Comparison of ENCODE assay signal across 8 cellular contexts in the genomic region with DNA sequence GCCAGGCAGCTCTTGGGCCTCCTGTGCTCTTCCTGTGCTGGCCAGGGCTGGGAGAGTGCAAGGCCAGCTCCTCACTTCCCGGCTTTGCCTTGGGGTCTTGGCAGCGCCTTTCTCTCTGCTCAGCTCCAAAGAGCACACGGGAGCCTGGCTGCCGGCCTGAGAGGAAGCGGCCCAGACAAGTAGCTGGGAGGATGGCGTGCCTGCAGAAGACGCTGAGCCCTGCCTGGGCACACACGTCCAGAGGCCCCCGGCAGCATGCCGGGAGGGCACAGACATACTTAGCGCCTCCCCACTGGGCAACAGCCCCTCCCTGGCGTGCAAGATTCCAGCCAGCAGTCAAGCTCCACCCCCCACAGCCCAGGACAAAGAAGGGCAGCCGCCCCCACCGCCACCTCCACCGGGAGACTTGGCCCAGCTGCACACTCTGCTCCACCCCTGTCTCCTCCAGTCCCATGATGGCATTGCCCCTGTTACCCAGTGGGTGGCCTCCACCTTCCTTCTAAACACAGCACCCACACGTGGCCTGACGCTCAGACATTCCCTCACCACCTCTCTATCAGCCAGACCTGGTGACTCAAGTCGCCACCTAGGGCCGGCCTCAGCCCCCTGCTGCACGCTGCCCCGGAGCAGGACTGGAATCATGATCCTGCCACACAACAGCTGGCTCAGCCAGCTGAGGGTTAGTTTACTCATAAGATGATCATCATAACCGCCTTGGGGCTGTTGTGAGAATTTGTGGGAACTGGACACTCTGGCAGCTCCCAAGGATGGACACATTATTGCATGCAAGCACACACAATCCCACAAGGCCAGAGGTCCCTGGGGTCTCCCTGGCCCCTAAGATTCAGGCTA. TPM values are rescaled to one million over a fixed set of nuclear protein-coding genes. Genes with fewer than 3 reads are reported as not detected.
DNase-seq lines count a peak whose midpoint lies in the region; ATAC-seq and TF ChIP-seq lines count a peak whose summit lies in the region.

No MANE protein-coding gene starts in this region.

- WGBS in smooth muscle cell (ENCODE audit: low lambda C conversion rate), result 3% methylated on average over 15 of the region's 22 CpGs

- H2AFZ ChIP-seq in ACC112 (ENCODE audit: low read length, unreplicated experiment) (no peak overlapping the region), smooth muscle cell (ENCODE audit: low read depth) (no peak overlapping the region)

- TF ChIP-seq CTCF in LNCaP clone FGC (IDR thresholded peaks at IDR 0.05; ENCODE audit: control insufficient read depth, extremely low read depth, insufficient read depth) (peak; percentile 24; the same call in 1 of the 2 replicates), breast epithelium (IDR thresholded peaks at IDR 0.05) (peak in 2 of 3 donors; percentile 19 to 48), smooth muscle cell (IDR thresholded peaks at IDR 0.05; ENCODE audit: borderline replicate concordance, insufficient read depth, poor library complexity, severe bottlenecking) (peak; percentile 28)

- H3K4me2 ChIP-seq in smooth muscle cell, result peak overlapping the region; percentile 72

- peaks cover 40% of the 10 kb centered on the region for H3F3A ChIP-seq in smooth muscle cell (ENCODE audit: low read depth)

- H3K4me3 ChIP-seq in ACC112 (ENCODE audit: low read depth, low read length) (no peak overlapping the region), LNCaP clone FGC (ENCODE audit: low read depth, low read length) (no peak overlapping the region), breast epithelium (peak overlapping the region in 2 of 3 donors; percentile 30 to 54), smooth muscle cell (no peak overlapping the region)

- ATAC-seq in GM18502 (IDR thresholded peaks at IDR 0.05; ENCODE audit: poor library complexity, unreplicated experiment), result peak; percentile 82
- no peak for ATAC-seq in GM18861 (IDR thresholded peaks at IDR 0.05; ENCODE audit: unreplicated experiment)

- H3K36me3 ChIP-seq in ACC112 (ENCODE audit: insufficient read depth, low read length) (no peaks in the 10 kb centered on the region), breast epithelium (no peaks in the 10 kb centered on the region), smooth muscle cell (ENCODE audit: low read depth) (no peaks in the 10 kb centered on the region)

- H3K9me3 ChIP-seq in breast epithelium (no peaks in the 10 kb centered on the region), smooth muscle cell (replicated peaks; ENCODE audit: low read depth) (no peaks in the 10 kb centered on the region)

- intact Hi-C loops in breast epithelium (cut with DNase I; ENCODE audit: low total_unique reads), result no loop called here

- no peaks in the 10 kb centered on the region for H3K27me3 ChIP-seq in ACC112 (ENCODE audit: insufficient read depth, low read length)
- H3K27me3 ChIP-seq in breast epithelium, result no peaks in the 10 kb centered on the region
- H3K27me3 ChIP-seq in smooth muscle cell (ENCODE audit: low read depth), result no peaks in the 10 kb centered on the region

- H3K27ac ChIP-seq in ACC112 (ENCODE audit: low read depth, low read length), result peak overlapping the region; percentile 92
- H3K27ac ChIP-seq in breast epithelium, result peak overlapping the region; percentile 78 to 81
- peak overlapping the region; percentile 98 for H3K27ac ChIP-seq in smooth muscle cell (ENCODE audit: low read depth)

- DNase-seq in LNCaP clone FGC (ENCODE audit: low read depth) (no peak), T-helper 9 cell (peak; percentile 33), breast epithelium (ENCODE audit: low spot score in 2 of 2) (peak; percentile 66 to 86), iPS-NIHi11 (ENCODE audit: low spot score) (peak; percentile 79), smooth muscle cell (lab: John Stamatoyannopoulos, UW; ENCODE audit: unreplicated experiment) (peak; percentile 55)

- peaks cover 38% of the 10 kb centered on the region for H3K4me1 ChIP-seq in ACC112 (ENCODE audit: control insufficient read depth, insufficient read depth, low read length, unreplicated experiment)
- H3K4me1 ChIP-seq in breast epithelium, result peaks cover 9 to 10% of the 10 kb centered on the region in 2 donors
- peaks cover 14% of the 10 kb centered on the region for H3K4me1 ChIP-seq in smooth muscle cell (ENCODE audit: low read depth)

- no peak for TF ChIP-seq POLR2A in breast epithelium (IDR thresholded peaks at IDR 0.05)

- H3K79me2 ChIP-seq in ACC112 (ENCODE audit: control insufficient read depth, insufficient read depth, low read length, unreplicated experiment) (no peaks in the 10 kb centered on the region), smooth muscle cell (ENCODE audit: low read depth) (no peaks in the 10 kb centered on the region)

- peaks cover 29% of the 10 kb centered on the region for H4K20me1 ChIP-seq in smooth muscle cell (ENCODE audit: low read depth)

- H3K9ac ChIP-seq in smooth muscle cell (ENCODE audit: low read depth), result peak overlapping the region; percentile 81

RNA-seq across cellular contexts. Expression of gene SGCA, which starts 12.4 kb away (rescaled TPM):
- total RNA-seq in breast epithelium, result 1 to 10 TPM in 1 of 3 donors, under 1 TPM in 2; 0.33 to 2.6 (median 0.73) TPM
- total RNA-seq in smooth muscle cell, result 0.99 TPM in 1 of 2 replicates, not detected in the other
- 1.4 and 2.1 TPM in 2 replicates for polyA plus RNA-seq in smooth muscle cell

RNA-seq across cellular contexts. Expression of gene COL1A1, which starts 23.2 kb away (rescaled TPM):
- total RNA-seq in breast epithelium (10 to 100 TPM; 23.4 to 67.2 (median 44.5) TPM), smooth muscle cell (3,848 and 4,141 TPM in 2 replicates)
- polyA plus RNA-seq in smooth muscle cell, result 18,306 and 25,649 TPM in 2 replicates

RNA-seq across cellular contexts. Expression of gene PPP1R9B, which starts 27.7 kb away (rescaled TPM):
- 10 to 100 TPM; 21.8 to 24.9 (median 22.7) TPM for total RNA-seq in breast epithelium
- 20.8 and 21.8 TPM in 2 replicates for total RNA-seq in smooth muscle cell
- 6.7 and 10.2 TPM in 2 replicates for polyA plus RNA-seq in smooth muscle cell

RNA-seq across cellular contexts. Expression of gene SAMD14, which starts 48.2 kb away (rescaled TPM):
- total RNA-seq in breast epithelium (under 1 TPM in 2 of 3 donors, not detected in 1; 0.16 to 0.98 TPM), smooth muscle cell (6.3 and 39.1 TPM in 2 replicates)
- 13.7 and 21.1 TPM in 2 replicates for polyA plus RNA-seq in smooth muscle cell

Comparison
In these comparisons a context has a peak if more than half of its experiments do, and no peak if none do; other contexts are left out.
1. H3K4me3 ChIP-seq: peak in breast epithelium (2 of 3); none in ACC112 (single experiment), LNCaP clone FGC (single experiment) and smooth muscle cell (single experiment).
2. RNA of gene COL1A1, which starts 23.2 kb away (total RNA-seq): 3,848 to 4,141 TPM in smooth muscle cell; 23.4 to 67.2 TPM in breast epithelium; every median in the first group is over 10 times any median in the second.
3. Peak in every context shown above with its lines, with median percentiles within 50 percentile points of each other: H3K27ac ChIP-seq and CTCF ChIP-seq.